ENCODE assay signal across 23 cellular contexts in genomic region chr1:198528376-198528775, GRCh38. TPM values are rescaled to one million over a fixed set of nuclear protein-coding genes. Genes with fewer than 3 reads are reported as not detected.
A peak's percentile ranks its signal among the peaks of the same experiment; 100 is the strongest.
DNase-seq lines count a peak whose midpoint lies in the region; ATAC-seq, FAIRE-seq and TF ChIP-seq lines count a peak whose summit lies in the region.
"Had no signal": no experiment of that assay in that cellular context is flagged by ENCODE, and none has a peak within 500 bp of the region (broad histone marks: within the 10 kb centered on the region; RNA-seq: fewer than 3 reads in every experiment).

No MANE protein-coding gene starts in this region.

- no peaks in the 10 kb centered on the region for H3K27me3 ChIP-seq in Karpas-422 (ENCODE audit: low read length)
- H3K27me3 ChIP-seq in K562 (ENCODE audit: control insufficient read depth in 2 of 2, insufficient read depth in 2 of 2, low read length in 2 of 2), result no peaks in the 10 kb centered on the region
- H3K27me3 ChIP-seq: hepatocyte, stomach, vagina had no signal

- peaks cover 52% of the 10 kb centered on the region for H3K4me1 ChIP-seq in Karpas-422 (ENCODE audit: low read length)
- H3K4me1 ChIP-seq in K562 (replicated peaks in 1 of 2; ENCODE audit: control insufficient read depth in 2 of 2, insufficient read depth in 2 of 2, low read length in 2 of 2), result no peaks in the 10 kb centered on the region
- H3K4me1 ChIP-seq: vagina had no signal

- H3K4me2 ChIP-seq in Karpas-422 (ENCODE audit: low read depth, low read length, poor library complexity, severe bottlenecking), result no peak overlapping the region
- H3K4me2 ChIP-seq in K562 (ENCODE audit: insufficient read depth, low read length), result no peak overlapping the region
- H3K4me2 ChIP-seq: hepatocyte had no signal

- H3K79me2 ChIP-seq in Karpas-422 (ENCODE audit: low read length), result no peaks in the 10 kb centered on the region
- H3K79me2 ChIP-seq in K562 (ENCODE audit: control insufficient read depth, insufficient read depth, low read length), result no peaks in the 10 kb centered on the region
- H3K79me2 ChIP-seq: hepatocyte had no signal

- ATAC-seq in K562 (no peak), sciatic nerve (no peak)
- ATAC-seq: T-helper 17 cell had no signal

- POLR2A ChIA-PET in K562 (lab: Yijun Ruan, JAX), result no interaction called here

- DNase-seq in AG10803 (ENCODE audit: low read depth), result peak; percentile 72
- DNase-seq in Karpas-422, result no peak
- no peak for DNase-seq in K562 (ENCODE audit: extremely low read depth in 1 of 4, low spot score in 3 of 4)
- peak; percentile 29 for DNase-seq in glomerular endothelial cell (ENCODE audit: extremely low read depth, low read depth, low spot score)
- no peak for DNase-seq in T1000 (lab: John Stamatoyannopoulos, UW)
- no peak for DNase-seq in NCI-H526 (lab: John Stamatoyannopoulos, UW)
- no peak for DNase-seq in sciatic nerve (ENCODE audit: low spot score)
- no peak for DNase-seq in glomerular visceral epithelial cell (ENCODE audit: extremely low spot score)
- DNase-seq: activated B cell treated with CpG ODN at 0.5 μM for 24 hours, KBM-7, kidney, NCI-H1436, nephron progenitor cell, stomach, T-helper 17 cell had no signal

- no peak overlapping the region for H3K9ac ChIP-seq in Karpas-422 (ENCODE audit: low read length)
- no peak overlapping the region for H3K9ac ChIP-seq in K562 (ENCODE audit: insufficient read depth in 1 of 2, low read depth in 2 of 2, low read length in 2 of 2)

- no TSS peak for BruUV-seq in K562 (replicated peaks; lab: Mats Ljungman, UMichigan)

- intact Hi-C loops in K562 (cut with micrococcal nuclease) (no loop called here), sciatic nerve (cut with DNase I) (no loop called here)

- TF ChIP-seq CTCF in AG10803 (conservative IDR thresholded peaks at IDR 0.05; ENCODE audit: low read length), result no peak
- no peak for TF ChIP-seq CTCF in K562 (IDR thresholded peaks at IDR 0.05 in 2 of 3, conservative IDR thresholded peaks at IDR 0.05 in 1 of 3; ENCODE audit: insufficient read depth in 2 of 3, low read depth in 1 of 3, low read length in 3 of 3)

- H3K4me3 ChIP-seq in AG10803 (ENCODE audit: low read length) (no peak overlapping the region), Karpas-422 (ENCODE audit: low read length) (no peak overlapping the region), K562 (no peak overlapping the region)
- H3K4me3 ChIP-seq: coronary artery, hepatocyte, stomach, vagina had no signal

- FAIRE-seq in K562 (lab: Jason Lieb, UNC), result no peak
- FAIRE-seq: kidney had no signal

- no peak overlapping the region for H2AFZ ChIP-seq in Karpas-422 (ENCODE audit: low read length)
- no peak overlapping the region for H2AFZ ChIP-seq in K562 (ENCODE audit: low read depth, low read length)
- H2AFZ ChIP-seq: hepatocyte had no signal

- no peak for TF ChIP-seq RAD21 in K562 (CRISPR knock-in tag; conservative IDR thresholded peaks at IDR 0.05 in 1 of 2, IDR thresholded peaks at IDR 0.05 in 1 of 2)

- H4K20me1 ChIP-seq in Karpas-422 (ENCODE audit: insufficient read depth, low read depth, low read length), result no peaks in the 10 kb centered on the region
- H4K20me1 ChIP-seq in K562 (replicated peaks; ENCODE audit: control insufficient read depth, insufficient read depth, low read length), result no peaks in the 10 kb centered on the region

- no peaks in the 10 kb centered on the region for H3K9me1 ChIP-seq in K562 (ENCODE audit: control insufficient read depth, insufficient read depth, low read length)

- H3K27ac ChIP-seq in Karpas-422 (ENCODE audit: low read length) (peak overlapping the region; percentile 5; the same call in 1 of the 2 replicates), K562 (ENCODE audit: extremely low read depth, low read depth, low read length) (no peak overlapping the region)
- H3K27ac ChIP-seq: coronary artery, epithelial cell of prostate, hepatocyte, stomach, vagina had no signal

- H3K36me3 ChIP-seq in Karpas-422 (ENCODE audit: insufficient read depth, low read length) (no peaks in the 10 kb centered on the region), K562 (ENCODE audit: control insufficient read depth, insufficient read depth, low read length) (no peaks in the 10 kb centered on the region)
- H3K36me3 ChIP-seq: stomach, vagina had no signal

- CTCF ChIA-PET in K562 (lab: Yijun Ruan, JAX; ENCODE audit: low intra/inter-chr PET ratio), result no interaction called here

- H3K9me3 ChIP-seq in Karpas-422 (ENCODE audit: low read length) (no peaks in the 10 kb centered on the region), K562 (replicated peaks; ENCODE audit: control insufficient read depth, insufficient read depth, low read depth, low read length) (no peaks in the 10 kb centered on the region)
- H3K9me3 ChIP-seq: stomach, vagina had no signal

- H3K9me2 ChIP-seq in Karpas-422 (replicated peaks; ENCODE audit: insufficient read depth, low read length), result no peaks in the 10 kb centered on the region

- in situ Hi-C loops in K562 (cut with MboI), result no loop called here

- TF ChIP-seq EP300 in K562 (IDR thresholded peaks at IDR 0.05; ENCODE audit: low read length), result no peak

- no peak for TF ChIP-seq POLR2A in K562 (conservative IDR thresholded peaks at IDR 0.05)

- 67% methylated on average over 1 of the region's 1 CpG for WGBS in K562 (ENCODE audit: insufficient coverage, low coverage, missing lambda C conversion rate)

TF ChIP-seq in K562, 482 proteins besides CTCF, POLR2A, EP300 and RAD21:
- no peak for TF ChIP-seq PBX2 (CRISPR knock-in tag; IDR thresholded peaks at IDR 0.05; ENCODE audit: low read depth)
- TF ChIP-seq PBX2 (tag; conservative IDR thresholded peaks at IDR 0.05; ENCODE audit: low read depth), result 0 out of 2 replicates have a peak, but pooled peaks have one; percentile 17
- TF ChIP-seq HSF4 (CRISPR knock-in tag; IDR thresholded peaks at IDR 0.05; ENCODE audit: borderline replicate concordance), result no peak

RNA-seq across cellular contexts. Expression of gene ATP6V1G3, which starts 12.1 kb away (rescaled TPM):
- total RNA-seq in Karpas-422 (2014; rRNA removed; shearing (Covaris generic); ENCODE audit: low replicate concordance), result not detected in 2 replicates
- not detected in 2 replicates for total RNA-seq in K562 (2011; cell fraction: chromatin; rRNA removed; ENCODE audit: low replicate concordance)
- not detected in 2 replicates for total RNA-seq in K562 (2011; cell fraction: nucleolus; rRNA removed)
- not detected in 2 replicates for total RNA-seq in K562 (2011; cell fraction: nucleoplasm; rRNA removed)
- total RNA-seq in K562 (2014; rRNA removed), result not detected in 2 replicates
- not detected in 2 replicates for total RNA-seq in K562 (2014; rRNA removed; fragmentation: Illumina TruSeq; extraction: Trizol)
- total RNA-seq in K562 (2015; rRNA removed; fragmentation: Illumina TruSeq; extraction: Trizol), result not detected in 2 replicates
- total RNA-seq in K562 (2021), result not detected in 2 replicates
- not detected in 2 replicates for polyA plus RNA-seq in K562 (2011; rRNA removed)
- polyA plus RNA-seq in K562 (2011; cell fraction: cytosol; rRNA removed), result not detected in 2 replicates
- polyA plus RNA-seq in K562 (2011; cell fraction: nucleus; rRNA removed), result not detected in 2 replicates
- not detected in 2 replicates for polyA plus RNA-seq in K562 (2012)
- polyA plus RNA-seq in K562 (2014; fragmentation: Illumina TruSeq; extraction: Trizol), result not detected in 2 replicates
- under 1 TPM in 1 of 2 experiments, not detected in 1; 0.32 TPM for polyA plus RNA-seq in K562 (2014; fragmentation: Nextera tagmentation; extraction: Ambion mirVana)
- not detected in 2 replicates for polyA plus RNA-seq in K562 (2014; rRNA removed)
- polyA minus RNA-seq in K562 (2011; rRNA and poly(A)+ RNA removed), result not detected in 2 replicates
- polyA minus RNA-seq in K562 (2011; cell fraction: cytosol; rRNA and poly(A)+ RNA removed), result not detected in 2 replicates
- not detected in 2 replicates for polyA minus RNA-seq in K562 (2011; cell fraction: nucleus; rRNA and poly(A)+ RNA removed)
- total RNA-seq in glomerular endothelial cell, result not detected in 2 replicates
- total RNA-seq in sciatic nerve, result not detected
- total RNA-seq: activated B cell treated with CpG ODN at 0.5 μM for 24 hours; activated CD8-positive, alpha-beta memory T cell treated with anti-CD3 and anti-CD28 coated beads for 36 hours; activated T-helper 2 cell treated with anti-CD3 and anti-CD28 coated beads, Interferon-gamma antibody, Interleukin-2, Interleukin-4, amounts not matched to agents 10 μg/mL and 5 μg/mL and 100 μg/mL, durations not matched to agents 14 hours and 24 hours and 36 hours; hepatocyte; mesenteric fat pad; renal cortical epithelial cell; stomach; T-helper 17 cell; vagina had no signal
- polyA plus RNA-seq: hepatocyte, stomach had no signal

Comparison
In these comparisons a context has a peak if more than half of its experiments do, and no peak if none do; other contexts are left out.
1. DNase-seq: peak in AG10803 (single experiment) and glomerular endothelial cell (single experiment); none in Karpas-422 (single experiment), K562 (0 of 4), T1000 (single experiment), NCI-H526 (0 of 2), sciatic nerve (single experiment) and glomerular visceral epithelial cell (single experiment).